ENCODE assay signal across 16 cellular contexts in the genomic region with DNA sequence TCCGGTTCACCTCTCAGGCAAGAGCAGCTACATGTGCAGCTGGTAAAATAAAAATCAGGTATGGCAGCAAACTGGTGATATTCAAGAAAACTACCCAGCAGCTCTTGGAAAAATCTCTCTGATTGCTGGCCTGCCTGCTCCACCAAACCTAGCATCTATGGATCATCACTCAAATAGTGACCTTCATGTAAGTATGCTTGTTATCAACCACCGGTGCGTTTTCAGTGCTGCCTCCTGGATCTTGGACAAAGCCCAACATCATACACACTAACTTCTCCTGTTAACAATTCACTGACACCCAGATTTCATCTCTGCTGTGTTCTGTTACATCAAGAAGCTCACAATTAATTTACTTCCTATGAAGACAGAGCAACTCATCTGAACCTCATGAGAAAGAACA. TPM values are rescaled to one million over a fixed set of nuclear protein-coding genes. Genes with fewer than 3 reads are reported as not detected.
DNase-seq lines count a peak whose midpoint lies in the region; ATAC-seq and FAIRE-seq lines count a peak whose summit lies in the region.
"Had no signal": no experiment of that assay in that cellular context is flagged by ENCODE, and none has a peak within 500 bp of the region (broad histone marks: within the 10 kb centered on the region; RNA-seq: fewer than 3 reads in every experiment).

No MANE protein-coding gene starts in this region.

- no peaks in the 10 kb centered on the region for H3K9me3 Mint-ChIP-seq in T-helper 2 cell treated with Interferon-gamma antibody and Interleukin-4, amounts not matched to agents 5 μg/mL and 100 μg/mL, for 36 hours

- H3K9me3 ChIP-seq in BLaER1 (no peaks in the 10 kb centered on the region), endocrine pancreas (ENCODE audit: control insufficient read depth, low read length) (no peaks in the 10 kb centered on the region)
- H3K9me3 ChIP-seq: pancreas, thyroid gland had no signal

- peak; percentile 51 for FAIRE-seq in RCC 7860 (lab: Jason Lieb, UNC)
- FAIRE-seq: HTR-8/SVneo had no signal

- no peak overlapping the region for H3K27ac ChIP-seq in BLaER1
- H3K27ac ChIP-seq: pancreas, thyroid gland had no signal

- H3K27ac Mint-ChIP-seq in T-helper 2 cell treated with Interferon-gamma antibody and Interleukin-4, amounts not matched to agents 5 μg/mL and 100 μg/mL, for 36 hours = peak overlapping the region; percentile 36

- H3K4me1 Mint-ChIP-seq in T-helper 2 cell treated with Interferon-gamma antibody and Interleukin-4, amounts not matched to agents 5 μg/mL and 100 μg/mL, for 36 hours (ENCODE audit: low read depth) = peaks cover 87% of the 10 kb centered on the region

- H3K36me3 ChIP-seq in BLaER1 (no peaks in the 10 kb centered on the region), endocrine pancreas (ENCODE audit: control insufficient read depth, insufficient read depth, low read length) (no peaks in the 10 kb centered on the region), H7 (replicated peaks; ENCODE audit: control insufficient read depth, insufficient read depth, low read length) (no peaks in the 10 kb centered on the region)
- H3K36me3 ChIP-seq: pancreas, thyroid gland had no signal

- peak overlapping the region; percentile 58 for H3K4me3 Mint-ChIP-seq in T-helper 2 cell treated with Interferon-gamma antibody and Interleukin-4, amounts not matched to agents 5 μg/mL and 100 μg/mL, for 36 hours

- peaks cover 57% of the 10 kb centered on the region for H3K36me3 Mint-ChIP-seq in T-helper 2 cell treated with Interferon-gamma antibody and Interleukin-4, amounts not matched to agents 5 μg/mL and 100 μg/mL, for 36 hours (ENCODE audit: low read depth)

- H3K4me1 ChIP-seq in BLaER1 (peaks cover 18% of the 10 kb centered on the region), endocrine pancreas (ENCODE audit: control insufficient read depth, insufficient read depth, low read length) (peaks cover 44% of the 10 kb centered on the region)

- H3K4me2 ChIP-seq in BLaER1 = peak overlapping the region; percentile 17; the same call in 1 of the 2 replicates

- no peak overlapping the region for H3K9ac ChIP-seq in BLaER1
- H3K9ac ChIP-seq in endocrine pancreas (ENCODE audit: control insufficient read depth, insufficient read depth, low read length) = no peak overlapping the region

- H4K20me1 ChIP-seq in BLaER1 = peaks cover 71% of the 10 kb centered on the region

- peaks cover 33% of the 10 kb centered on the region for H3K27me3 ChIP-seq in BLaER1
- H3K27me3 ChIP-seq in endocrine pancreas (ENCODE audit: control insufficient read depth, insufficient read depth, low read length) = no peaks in the 10 kb centered on the region
- H3K27me3 ChIP-seq in H7 (ENCODE audit: control insufficient read depth, insufficient read depth, low read length) = peaks cover 2% of the 10 kb centered on the region; the same call in 1 of the 2 replicates
- H3K27me3 ChIP-seq: pancreas, thyroid gland had no signal

- DNase-seq in T-helper 2 cell treated with Interferon-gamma antibody and Interleukin-4, amounts not matched to agents 5 μg/mL and 100 μg/mL, for 36 hours (ENCODE audit: low spot score) = no peak
- no peak for DNase-seq in T-helper 2 cell
- peak; percentile 35 for DNase-seq in RCC 7860 (ENCODE audit: low spot score)
- no peak for DNase-seq in H7
- no peak for DNase-seq in H4 (ENCODE audit: low spot score)
- DNase-seq: activated CD4-positive, alpha-beta T cell treated with anti-CD3 and anti-CD28 coated beads, Interleukin-2, amount 50 U/mL, for 1 hour; COR-L47; dermis blood vessel endothelial cell; NCI-H1092 treated with DMSO at 0.1 percent for 48 hours; NCI-H2171 treated with DMSO at 0.1 percent for 48 hours; pancreas; thyroid gland had no signal

- no peaks in the 10 kb centered on the region for H3K27me3 Mint-ChIP-seq in T-helper 2 cell treated with Interferon-gamma antibody and Interleukin-4, amounts not matched to agents 5 μg/mL and 100 μg/mL, for 36 hours (ENCODE audit: low read depth)

- ATAC-seq in HG02973 (IDR thresholded peaks at IDR 0.05; ENCODE audit: unreplicated experiment) = no peak

- H3K4me3 ChIP-seq in BLaER1 (no peak overlapping the region), endocrine pancreas (ENCODE audit: control insufficient read depth, insufficient read depth, low read length) (peak overlapping the region; percentile 24), H7 (ENCODE audit: insufficient read depth, low read depth, low read length) (no peak overlapping the region)
- H3K4me3 ChIP-seq: pancreas, thyroid gland had no signal

RNA-seq across cellular contexts. Expression of a gene that starts 8.9 kb away (rescaled TPM):
- total RNA-seq in H7 (2014; rRNA removed; shearing (Covaris generic)) = 32.1 and 48.6 TPM in 2 replicates
- total RNA-seq in H4 (2014; rRNA removed; shearing (Covaris generic)) = 49.2 and 59.7 TPM in 2 replicates
